ENCODE assay signal across 2 cellular contexts in genomic region chr6:156862711-156863110, GRCh38.
A peak's percentile ranks its signal among the peaks of the same experiment; 100 is the strongest.
TF ChIP-seq lines count a peak whose summit lies in the region.

No MANE protein-coding gene starts in this region.

TF ChIP-seq in WTC11, 78 proteins besides CTCF, POLR2A, EP300 and RAD21 (continued from another document):
- TF ChIP-seq CDX4 (CRISPR knock-in tag; IDR thresholded peaks at IDR 0.05; ENCODE audit: borderline replicate concordance) (no peak), ZMAT4 (CRISPR knock-in tag; IDR thresholded peaks at IDR 0.05) (no peak), ZBTB21 (CRISPR knock-in tag; IDR thresholded peaks at IDR 0.05; ENCODE audit: borderline replicate concordance) (no peak), GTF2I (CRISPR knock-in tag; conservative IDR thresholded peaks at IDR 0.05) (no peak), AFF4 (CRISPR knock-in tag; IDR thresholded peaks at IDR 0.05; ENCODE audit: borderline replicate concordance) (no peak), ATF2 (CRISPR knock-in tag; IDR thresholded peaks at IDR 0.05; ENCODE audit: borderline replicate concordance, low read depth) (no peak), HMGXB4 (CRISPR knock-in tag; IDR thresholded peaks at IDR 0.05) (no peak), EMX1 (CRISPR knock-in tag; IDR thresholded peaks at IDR 0.05) (no peak), OVOL2 (CRISPR knock-in tag; IDR thresholded peaks at IDR 0.05; ENCODE audit: borderline replicate concordance) (no peak), ELF4 (CRISPR knock-in tag; IDR thresholded peaks at IDR 0.05; ENCODE audit: low read depth) (no peak), NFYB (CRISPR knock-in tag; conservative IDR thresholded peaks at IDR 0.05; ENCODE audit: low read depth) (no peak)
TF ChIP-seq in WTC11: peak in this region for 0.

TF ChIP-seq in GM12878, 131 proteins besides CTCF, POLR2A, EP300 and RAD21 (continued from another document):
- TF ChIP-seq ETV6 (conservative IDR thresholded peaks at IDR 0.05 in 1 of 2, IDR thresholded peaks at IDR 0.05 in 1 of 2; ENCODE audit: borderline replicate concordance in 1 of 2, low read depth in 1 of 2) (peak in 1 of 2 experiments; percentile 29; a peak in 1 of 4 replicates), PRDM15 (CRISPR knock-in tag; IDR thresholded peaks at IDR 0.05) (no peak), KLF5 (IDR thresholded peaks at IDR 0.05; ENCODE audit: partially characterized antibody) (no peak), SMAD1 (IDR thresholded peaks at IDR 0.05; ENCODE audit: low read depth, partially characterized antibody) (no peak), MEF2A (IDR thresholded peaks at IDR 0.05; ENCODE audit: insufficient read depth, low read depth, low read length) (no peak), EED (IDR thresholded peaks at IDR 0.05; ENCODE audit: low read depth) (peak; percentile 48; the same call in 1 of the 2 replicates)
